2 cellular contexts compared by ENCODE assay signal in genomic region chr7:129887865-129888264, GRCh38.
TF ChIP-seq lines count a peak whose summit lies in the region.

No MANE protein-coding gene starts in this region.

TF ChIP-seq in HCT116, 20 proteins besides CTCF, POLR2A, EP300 and RAD21 (continued from another document):
- TF ChIP-seq, protein P1, sequence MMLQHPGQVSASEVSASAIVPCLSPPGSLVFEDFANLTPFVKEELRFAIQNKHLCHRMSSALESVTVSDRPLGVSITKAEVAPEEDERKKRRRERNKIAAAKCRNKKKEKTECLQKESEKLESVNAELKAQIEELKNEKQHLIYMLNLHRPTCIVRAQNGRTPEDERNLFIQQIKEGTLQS (IDR thresholded peaks at IDR 0.05) = no peak
- no peak for TF ChIP-seq ZFX (IDR thresholded peaks at IDR 0.05)
- TF ChIP-seq FOSL1 (IDR thresholded peaks at IDR 0.05; ENCODE audit: low read depth) = no peak
- TF ChIP-seq SIN3A (IDR thresholded peaks at IDR 0.05; ENCODE audit: low read depth) = no peak
- TF ChIP-seq YY1 (IDR thresholded peaks at IDR 0.05; ENCODE audit: extremely low read depth, insufficient replicate concordance, low read depth, low read length) = no peak
- no peak for TF ChIP-seq EGR1 (IDR thresholded peaks at IDR 0.05; ENCODE audit: low read depth)
- TF ChIP-seq ELF1 (IDR thresholded peaks at IDR 0.05; ENCODE audit: borderline replicate concordance, low read depth) = no peak
- no peak for TF ChIP-seq EZH2phosphoT487 (IDR thresholded peaks at IDR 0.05; ENCODE audit: borderline replicate concordance)
- no peak for TF ChIP-seq CEBPB (IDR thresholded peaks at IDR 0.05; ENCODE audit: low read depth)
- no peak for TF ChIP-seq TCF7L2 (IDR thresholded peaks at IDR 0.05; ENCODE audit: borderline replicate concordance, extremely low read depth, insufficient read depth, insufficient read length)
- TF ChIP-seq, protein P2, sequence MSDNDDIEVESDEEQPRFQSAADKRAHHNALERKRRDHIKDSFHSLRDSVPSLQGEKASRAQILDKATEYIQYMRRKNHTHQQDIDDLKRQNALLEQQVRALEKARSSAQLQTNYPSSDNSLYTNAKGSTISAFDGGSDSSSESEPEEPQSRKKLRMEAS (IDR thresholded peaks at IDR 0.05) = no peak
- no peak for TF ChIP-seq POLR2AphosphoS5 (IDR thresholded peaks at IDR 0.05; ENCODE audit: low read depth, low read length)
- no peak for TF ChIP-seq REST (IDR thresholded peaks at IDR 0.05; ENCODE audit: low read depth)
- no peak for TF ChIP-seq EZH2 (IDR thresholded peaks at IDR 0.05)
- no peak for TF ChIP-seq SP1 (IDR thresholded peaks at IDR 0.05; ENCODE audit: low read depth)
- TF ChIP-seq JUND (IDR thresholded peaks at IDR 0.05) = no peak
- TF ChIP-seq ZNF274 (IDR thresholded peaks at IDR 0.05; ENCODE audit: low read depth, low read length) = no peak
- TF ChIP-seq CBX3 (IDR thresholded peaks at IDR 0.05; ENCODE audit: low read depth) = no peak

TF ChIP-seq in WTC11, 78 proteins besides CTCF, POLR2A, EP300 and RAD21 (continued from another document):
- TF ChIP-seq, protein P3, sequence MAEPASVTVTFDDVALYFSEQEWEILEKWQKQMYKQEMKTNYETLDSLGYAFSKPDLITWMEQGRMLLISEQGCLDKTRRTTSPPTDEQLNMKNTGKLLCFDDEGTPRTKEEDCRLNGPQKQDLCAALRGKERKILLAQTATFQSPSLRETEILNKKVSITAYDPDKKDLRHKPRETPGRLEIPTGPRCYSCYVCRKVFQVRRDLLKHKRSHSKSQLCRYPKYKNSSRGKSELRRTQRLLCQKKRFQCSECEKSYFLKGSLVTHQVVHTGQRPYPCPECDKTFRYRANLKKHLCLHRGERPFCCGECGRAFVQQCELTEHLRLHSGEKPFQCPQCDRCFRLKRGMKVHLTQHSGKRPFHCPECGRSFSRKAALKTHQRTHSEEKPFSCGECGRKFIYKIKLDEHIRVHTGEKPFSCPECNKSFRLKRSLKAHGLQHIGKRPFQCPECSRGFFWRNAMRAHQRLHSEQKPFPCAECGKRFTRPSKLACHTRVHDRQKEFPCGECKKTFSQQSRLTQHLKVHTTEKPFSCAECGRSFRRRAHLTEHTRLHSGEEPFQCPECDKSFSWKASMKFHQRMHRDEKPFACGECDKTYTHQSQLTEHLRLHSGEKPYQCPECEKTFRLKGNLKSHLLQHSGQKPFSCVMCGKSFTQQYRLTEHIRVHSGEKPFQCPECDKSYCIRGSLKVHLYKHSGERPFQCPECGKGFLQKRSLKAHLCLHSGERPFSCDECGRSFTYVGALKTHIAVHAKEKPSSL (CRISPR knock-in tag; conservative IDR thresholded peaks at IDR 0.05) = no peak
- TF ChIP-seq, protein P4, sequence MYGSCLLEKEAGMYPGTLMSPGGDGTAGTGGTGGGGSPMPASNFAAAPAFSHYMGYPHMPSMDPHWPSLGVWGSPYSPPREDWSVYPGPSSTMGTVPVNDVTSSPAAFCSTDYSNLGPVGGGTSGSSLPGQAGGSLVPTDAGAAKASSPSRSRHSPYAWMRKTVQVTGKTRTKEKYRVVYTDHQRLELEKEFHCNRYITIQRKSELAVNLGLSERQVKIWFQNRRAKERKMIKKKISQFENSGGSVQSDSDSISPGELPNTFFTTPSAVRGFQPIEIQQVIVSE (CRISPR knock-in tag; IDR thresholded peaks at IDR 0.05; ENCODE audit: borderline replicate concordance) = no peak
- TF ChIP-seq E2F1 (CRISPR knock-in tag; IDR thresholded peaks at IDR 0.05) (no peak), OVOL2 (CRISPR knock-in tag; IDR thresholded peaks at IDR 0.05; ENCODE audit: borderline replicate concordance) (no peak), TCF7 (CRISPR knock-in tag; IDR thresholded peaks at IDR 0.05; ENCODE audit: low read depth) (no peak), MLX (CRISPR knock-in tag; IDR thresholded peaks at IDR 0.05) (no peak), FOXK1 (CRISPR knock-in tag; IDR thresholded peaks at IDR 0.05) (no peak)
- TF ChIP-seq, protein P5, sequence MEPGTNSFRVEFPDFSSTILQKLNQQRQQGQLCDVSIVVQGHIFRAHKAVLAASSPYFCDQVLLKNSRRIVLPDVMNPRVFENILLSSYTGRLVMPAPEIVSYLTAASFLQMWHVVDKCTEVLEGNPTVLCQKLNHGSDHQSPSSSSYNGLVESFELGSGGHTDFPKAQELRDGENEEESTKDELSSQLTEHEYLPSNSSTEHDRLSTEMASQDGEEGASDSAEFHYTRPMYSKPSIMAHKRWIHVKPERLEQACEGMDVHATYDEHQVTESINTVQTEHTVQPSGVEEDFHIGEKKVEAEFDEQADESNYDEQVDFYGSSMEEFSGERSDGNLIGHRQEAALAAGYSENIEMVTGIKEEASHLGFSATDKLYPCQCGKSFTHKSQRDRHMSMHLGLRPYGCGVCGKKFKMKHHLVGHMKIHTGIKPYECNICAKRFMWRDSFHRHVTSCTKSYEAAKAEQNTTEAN (CRISPR knock-in tag; IDR thresholded peaks at IDR 0.05) = no peak
TF ChIP-seq in WTC11: peak in this region for 0.
